ENCODE assay signal across 34 cellular contexts in the genomic region with DNA sequence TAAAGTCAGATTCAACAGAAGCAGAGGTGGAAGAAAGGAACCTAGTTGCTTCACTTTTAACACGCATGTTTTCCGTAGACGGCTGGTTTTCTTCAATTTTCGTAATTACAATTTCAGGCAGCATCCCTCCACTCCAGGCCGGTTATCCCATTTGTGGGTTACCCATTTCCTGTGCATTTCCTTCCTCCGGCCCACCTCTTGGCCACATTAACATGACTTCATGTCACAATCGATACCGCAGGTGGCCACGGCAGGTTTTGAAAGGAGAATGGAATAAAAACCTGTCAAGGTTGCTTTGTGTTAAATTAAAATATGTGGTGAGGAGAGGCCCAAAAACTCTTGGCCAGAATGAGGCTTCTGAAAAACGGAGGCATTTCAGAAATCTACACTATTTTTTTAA.
DNase-seq lines count a peak whose midpoint lies in the region; ATAC-seq and TF ChIP-seq lines count a peak whose summit lies in the region.
"Had no signal": no experiment of that assay in that cellular context is flagged by ENCODE, and none has a peak within 500 bp of the region (broad histone marks: within the 10 kb centered on the region; RNA-seq: fewer than 3 reads in every experiment).

No MANE protein-coding gene starts in this region.

- peaks cover 2% of the 10 kb centered on the region for H3K27me3 Mint-ChIP-seq in activated CD4-positive, alpha-beta T cell treated with anti-CD3 and anti-CD28 coated beads, Interleukin-2, amount 10 ng/mL, durations not matched to agents 24 days and 14 days
- H3K27me3 Mint-ChIP-seq in CD4-positive, alpha-beta T cell, result no peaks in the 10 kb centered on the region
- H3K27me3 Mint-ChIP-seq in activated CD8-positive, alpha-beta T cell treated with anti-CD3 and anti-CD28 coated beads for 36 hours, result no peaks in the 10 kb centered on the region
- H3K27me3 Mint-ChIP-seq: activated CD4-positive, alpha-beta memory T cell treated with anti-CD3 and anti-CD28 coated beads for 36 hours; effector memory CD8-positive, alpha-beta T cell; stimulated activated memory B cell treated with anti-CD40 and anti-IgM and Interleukin-4, amounts not matched to agents 10 μg/mL and 1 μg/mL and 100 μg/mL, for 72 hours had no signal

- H3K9me3 ChIP-seq in CD4-positive, alpha-beta T cell (ENCODE audit: control insufficient read depth, low read length), result no peaks in the 10 kb centered on the region
- H3K9me3 ChIP-seq: A549, left ventricle myocardium inferior, neutrophil, right lobe of liver, SJCRH30, thyroid gland, vagina had no signal

- peaks cover 1% of the 10 kb centered on the region for H3K36me3 Mint-ChIP-seq in activated CD4-positive, alpha-beta T cell treated with anti-CD3 and anti-CD28 coated beads, Interleukin-2, amount 10 ng/mL, durations not matched to agents 24 days and 14 days (ENCODE audit: low read depth)
- H3K36me3 Mint-ChIP-seq in CD4-positive, alpha-beta T cell (ENCODE audit: low read depth), result peaks cover 7% of the 10 kb centered on the region
- H3K36me3 Mint-ChIP-seq in activated CD8-positive, alpha-beta T cell treated with anti-CD3 and anti-CD28 coated beads for 36 hours (ENCODE audit: low read depth), result peaks cover 1% of the 10 kb centered on the region
- H3K36me3 Mint-ChIP-seq: activated CD4-positive, alpha-beta memory T cell treated with anti-CD3 and anti-CD28 coated beads for 36 hours; stimulated activated memory B cell treated with anti-CD40 and anti-IgM and Interleukin-4, amounts not matched to agents 10 μg/mL and 1 μg/mL and 100 μg/mL, for 72 hours had no signal

- POLR2A ChIA-PET in CD4-positive, alpha-beta T cell (lab: Charles Lee), result no interaction called here
- POLR2A ChIA-PET in activated CD8-positive, alpha-beta T cell treated with anti-CD3 and anti-CD28 coated beads for 36 hours (lab: Charles Lee), result no interaction called here

- intact Hi-C loops in activated CD4-positive, alpha-beta T cell treated with anti-CD3 and anti-CD28 coated beads, Interleukin-2, amount 10 ng/mL, durations not matched to agents 24 days and 14 days (cut with micrococcal nuclease), result loop anchor here (5.0 kb wide), 2 partner anchors 128 to 372 kb away; a partner anchor contains a TSS
- intact Hi-C loops in CD4-positive, alpha-beta T cell (cut with DNase I, micrococcal nuclease), result loop anchor here (5.0 to 10.0 kb wide), 5 partner anchors 64 to 374 kb away; a partner anchor contains a TSS
- intact Hi-C loops in activated CD8-positive, alpha-beta T cell treated with anti-CD3 and anti-CD28 coated beads for 36 hours (cut with micrococcal nuclease), result loop anchor here (5.0 to 10.0 kb wide), 2 partner anchors 128 to 284 kb away; a partner anchor contains a TSS

- peak overlapping the region; percentile 15 for H3K4me3 Mint-ChIP-seq in activated CD4-positive, alpha-beta T cell treated with anti-CD3 and anti-CD28 coated beads, Interleukin-2, amount 10 ng/mL, durations not matched to agents 24 days and 14 days
- peak overlapping the region; percentile 62 for H3K4me3 Mint-ChIP-seq in CD4-positive, alpha-beta T cell
- peak overlapping the region; percentile 38 for H3K4me3 Mint-ChIP-seq in activated CD8-positive, alpha-beta T cell treated with anti-CD3 and anti-CD28 coated beads for 36 hours
- H3K4me3 Mint-ChIP-seq: activated CD4-positive, alpha-beta memory T cell treated with anti-CD3 and anti-CD28 coated beads for 36 hours; effector memory CD8-positive, alpha-beta T cell; stimulated activated memory B cell treated with anti-CD40 and anti-IgM and Interleukin-4, amounts not matched to agents 10 μg/mL and 1 μg/mL and 100 μg/mL, for 72 hours had no signal

- CTCF ChIA-PET in CD4-positive, alpha-beta T cell (lab: Charles Lee), result no interaction called here
- CTCF ChIA-PET in activated CD8-positive, alpha-beta T cell treated with anti-CD3 and anti-CD28 coated beads for 36 hours (lab: Charles Lee), result no interaction called here

- no peak for TF ChIP-seq CTCF in CD4-positive, alpha-beta T cell (IDR thresholded peaks at IDR 0.05)
- TF ChIP-seq CTCF in activated CD8-positive, alpha-beta T cell treated with anti-CD3 and anti-CD28 coated beads for 36 hours (IDR thresholded peaks at IDR 0.05), result no peak

- H3K27ac ChIP-seq in CD4-positive, alpha-beta T cell (ENCODE audit: low read depth, low read length), result no peak overlapping the region
- H3K27ac ChIP-seq: A549, left ventricle myocardium inferior, neutrophil, right lobe of liver, SJCRH30, thyroid gland, vagina had no signal

- no peak for ATAC-seq in CD4-positive, alpha-beta T cell (ENCODE audit: poor library complexity)
- ATAC-seq in activated CD8-positive, alpha-beta T cell treated with anti-CD3 and anti-CD28 coated beads for 36 hours, result no peak
- ATAC-seq in HG03442 (IDR thresholded peaks at IDR 0.05; ENCODE audit: unreplicated experiment), result no peak
- ATAC-seq: A549; effector memory CD8-positive, alpha-beta T cell; K562; right lobe of liver; stimulated activated memory B cell treated with anti-CD40 and anti-IgM and Interleukin-4, amounts not matched to agents 10 μg/mL and 1 μg/mL and 100 μg/mL, for 72 hours had no signal

- no peaks in the 10 kb centered on the region for H3K27me3 ChIP-seq in CD4-positive, alpha-beta T cell (ENCODE audit: control insufficient read depth, insufficient read depth, low read length)
- H3K27me3 ChIP-seq: neutrophil, right lobe of liver, SJCRH30, thyroid gland, vagina had no signal

- H3K4me1 Mint-ChIP-seq in activated CD4-positive, alpha-beta T cell treated with anti-CD3 and anti-CD28 coated beads, Interleukin-2, amount 10 ng/mL, durations not matched to agents 24 days and 14 days, result peaks cover 54% of the 10 kb centered on the region
- H3K4me1 Mint-ChIP-seq in CD4-positive, alpha-beta T cell (ENCODE audit: low read depth), result peaks cover 99% of the 10 kb centered on the region
- peaks cover 67% of the 10 kb centered on the region for H3K4me1 Mint-ChIP-seq in activated CD8-positive, alpha-beta T cell treated with anti-CD3 and anti-CD28 coated beads for 36 hours (ENCODE audit: low read depth)
- H3K4me1 Mint-ChIP-seq: stimulated activated memory B cell treated with anti-CD40 and anti-IgM and Interleukin-4, amounts not matched to agents 10 μg/mL and 1 μg/mL and 100 μg/mL, for 72 hours had no signal

- no peak overlapping the region for H3K27ac Mint-ChIP-seq in activated CD4-positive, alpha-beta T cell treated with anti-CD3 and anti-CD28 coated beads, Interleukin-2, amount 10 ng/mL, durations not matched to agents 24 days and 14 days
- peak overlapping the region; percentile 93 for H3K27ac Mint-ChIP-seq in CD4-positive, alpha-beta T cell
- peak overlapping the region; percentile 66 for H3K27ac Mint-ChIP-seq in activated CD8-positive, alpha-beta T cell treated with anti-CD3 and anti-CD28 coated beads for 36 hours
- H3K27ac Mint-ChIP-seq: activated CD4-positive, alpha-beta memory T cell treated with anti-CD3 and anti-CD28 coated beads for 36 hours; effector memory CD8-positive, alpha-beta T cell; stimulated activated memory B cell treated with anti-CD40 and anti-IgM and Interleukin-4, amounts not matched to agents 10 μg/mL and 1 μg/mL and 100 μg/mL, for 72 hours had no signal

- peak; percentile 62 for DNase-seq in activated CD4-positive, alpha-beta T cell treated with anti-CD3 and anti-CD28 coated beads, Interleukin-2, amount 10 ng/mL, durations not matched to agents 24 days and 14 days
- no peak for DNase-seq in activated CD4-positive, alpha-beta T cell treated with anti-CD3 and anti-CD28 coated beads for 1 hour
- no peak for DNase-seq in CD4-positive, alpha-beta T cell
- DNase-seq in activated CD8-positive, alpha-beta T cell treated with anti-CD3 and anti-CD28 coated beads for 36 hours, result peak; percentile 34
- peak; percentile 40 for DNase-seq in stimulated activated CD8-positive, alpha-beta memory T cell treated with anti-CD3 and anti-CD28 coated beads, Interleukin-4, amount 100 ng/mL, for 48 hours
- DNase-seq in NCI-H524 (lab: John Stamatoyannopoulos, UW), result no peak
- DNase-seq in NCI-H2081 (lab: John Stamatoyannopoulos, UW), result no peak
- DNase-seq: activated CD4-positive, alpha-beta memory T cell treated with anti-CD3 and anti-CD28 coated beads for 36 hours; AML-193; caudate nucleus; COR-L47; cortex of kidney; DMS53; effector memory CD8-positive, alpha-beta T cell; erythroblast; GDM1; glutamatergic neuron; HCEC 1CT; left ventricle myocardium inferior; mesendoderm; MM.1S; NCI-H2081 treated with DMSO at 0.1 percent for 48 hours; NCI-H446; NCI-H82; right lobe of liver; SJCRH30; stimulated activated CD4-positive, alpha-beta T cell treated with anti-CD3 and anti-CD28 coated beads, Interleukin-4, amount 100 ng/mL, for 24 hours; thyroid gland had no signal

- peaks cover 5% of the 10 kb centered on the region for H3K9me3 Mint-ChIP-seq in activated CD4-positive, alpha-beta T cell treated with anti-CD3 and anti-CD28 coated beads, Interleukin-2, amount 10 ng/mL, durations not matched to agents 24 days and 14 days
- peaks cover 2% of the 10 kb centered on the region for H3K9me3 Mint-ChIP-seq in CD4-positive, alpha-beta T cell
- H3K9me3 Mint-ChIP-seq in activated CD8-positive, alpha-beta T cell treated with anti-CD3 and anti-CD28 coated beads for 36 hours, result no peaks in the 10 kb centered on the region
- H3K9me3 Mint-ChIP-seq: activated CD4-positive, alpha-beta memory T cell treated with anti-CD3 and anti-CD28 coated beads for 36 hours; effector memory CD8-positive, alpha-beta T cell had no signal

Comparison
In these comparisons a context has a peak if more than half of its experiments do, and no peak if none do; other contexts are left out.
1. DNase-seq: peak in activated CD4-positive, alpha-beta T cell treated with anti-CD3 and anti-CD28 coated beads, Interleukin-2, amount 10 ng/mL, durations not matched to agents 24 days and 14 days (single experiment), activated CD8-positive, alpha-beta T cell treated with anti-CD3 and anti-CD28 coated beads for 36 hours (single experiment) and stimulated activated CD8-positive, alpha-beta memory T cell treated with anti-CD3 and anti-CD28 coated beads, Interleukin-4, amount 100 ng/mL, for 48 hours (single experiment); none in activated CD4-positive, alpha-beta T cell treated with anti-CD3 and anti-CD28 coated beads for 1 hour (single experiment), CD4-positive, alpha-beta T cell (0 of 10), NCI-H524 (0 of 2) and NCI-H2081 (0 of 2).
2. Peak in every context shown above with its lines, with median percentiles within 50 percentile points of each other: H3K4me3 Mint-ChIP-seq.